21 cellular contexts compared by ENCODE assay signal in genomic region chr5:81235287-81236072, GRCh38. TPM values are rescaled to one million over a fixed set of nuclear protein-coding genes. Genes with fewer than 3 reads are reported as not detected.
DNase-seq lines count a peak whose midpoint lies in the region; ATAC-seq and TF ChIP-seq lines count a peak whose summit lies in the region.
"Had no signal": no experiment of that assay in that cellular context is flagged by ENCODE, and none has a peak within 500 bp of the region (broad histone marks: within the 10 kb centered on the region; RNA-seq: fewer than 3 reads in every experiment).

No MANE protein-coding gene starts in this region.

- H3K36me3 Mint-ChIP-seq in CD4-positive, alpha-beta memory T cell, result no peaks in the 10 kb centered on the region
- H3K36me3 Mint-ChIP-seq: natural killer cell had no signal

- H3K4me3 Mint-ChIP-seq in CD4-positive, alpha-beta memory T cell, result no peak overlapping the region
- H3K4me3 Mint-ChIP-seq: dendritic cell treated with granulocyte-macrophage colony-stimulating factor and Interleukin-4, amounts not matched to agents 40 ng/mL and 50 ng/mL, for 4 days; natural killer cell; T-cell had no signal

- H3K4me1 Mint-ChIP-seq in CD4-positive, alpha-beta memory T cell, result peaks cover 7 to 24% (median 19%) of the 10 kb centered on the region in 4 donors

- CTCF ChIA-PET in CD4-positive, alpha-beta memory T cell (lab: Charles Lee; ENCODE audit: partially characterized antibody), result no interaction called here

- H3K27ac ChIP-seq in CD4-positive, alpha-beta memory T cell (ENCODE audit: low read depth, low read length), result no peak overlapping the region
- H3K27ac ChIP-seq in ascending aorta, result peak overlapping the region; percentile 93 to 98
- peak overlapping the region; percentile 99 for H3K27ac ChIP-seq in skeletal muscle tissue (ENCODE audit: low read depth, low read length)
- H3K27ac ChIP-seq: Peyer's patch had no signal

- H3K27me3 ChIP-seq in CD4-positive, alpha-beta memory T cell (ENCODE audit: insufficient read depth, low read length), result no peaks in the 10 kb centered on the region
- no peaks in the 10 kb centered on the region for H3K27me3 ChIP-seq in ascending aorta
- no peaks in the 10 kb centered on the region for H3K27me3 ChIP-seq in skeletal muscle tissue (ENCODE audit: control insufficient read depth in 3 of 3, insufficient read depth in 3 of 3, low read length in 3 of 3)
- H3K27me3 ChIP-seq: Peyer's patch had no signal

- no peak for TF ChIP-seq CTCF in ascending aorta (IDR thresholded peaks at IDR 0.05)

- DNase-seq in CD4-positive, alpha-beta memory T cell, result no peak
- DNase-seq in ascending aorta (ENCODE audit: low spot score in 2 of 2) (peak in 1 of 2 donors; percentile 75), left cardiac atrium (peak; percentile 51), NCI-H226 (no peak)
- DNase-seq: activated CD4-positive, alpha-beta T cell treated with anti-CD3 and anti-CD28 coated beads for 4 hours; activated T-cell treated with anti-CD3 and anti-CD28 coated beads, Interleukin-2, amount 50 U/mL, for 1 hour; DMS 273 treated with DMSO at 0.1 percent for 48 hours; GOT3; KG1; natural killer cell; NCI-H1694; NCI-H526 treated with DMSO at 0.1 percent for 48 hours; Peyer's patch; stimulated activated CD4-positive, alpha-beta T cell treated with anti-CD3 and anti-CD28 coated beads, Interleukin-4, amount 100 ng/mL, for 4 hours; T-cell had no signal

- H3K4me1 ChIP-seq in CD4-positive, alpha-beta memory T cell (ENCODE audit: insufficient read depth, low read length), result peaks cover 15% of the 10 kb centered on the region
- H3K4me1 ChIP-seq in ascending aorta, result peaks cover 11 to 30% of the 10 kb centered on the region in 2 donors
- peaks cover 63 to 77% (median 71%) of the 10 kb centered on the region in 3 donors for H3K4me1 ChIP-seq in skeletal muscle tissue (ENCODE audit: control insufficient read depth in 3 of 3, insufficient read depth in 3 of 3, low read length in 3 of 3)
- H3K4me1 ChIP-seq: Peyer's patch had no signal

- no peaks in the 10 kb centered on the region for H3K27me3 Mint-ChIP-seq in CD4-positive, alpha-beta memory T cell
- H3K27me3 Mint-ChIP-seq: T-cell had no signal

- H3K27ac Mint-ChIP-seq in CD4-positive, alpha-beta memory T cell, result peak overlapping the region in 4 of 7 donors; percentile 12 to 50 (median 24)
- H3K27ac Mint-ChIP-seq: dendritic cell treated with granulocyte-macrophage colony-stimulating factor and Interleukin-4, amounts not matched to agents 40 ng/mL and 50 ng/mL, for 4 days; natural killer cell had no signal

- no peaks in the 10 kb centered on the region for H3K9me3 Mint-ChIP-seq in CD4-positive, alpha-beta memory T cell
- H3K9me3 Mint-ChIP-seq: dendritic cell treated with granulocyte-macrophage colony-stimulating factor and Interleukin-4, amounts not matched to agents 40 ng/mL and 50 ng/mL, for 4 days; natural killer cell had no signal

- POLR2A ChIA-PET in CD4-positive, alpha-beta memory T cell (lab: Charles Lee; ENCODE audit: partially characterized antibody), result no interaction called here

- no peaks in the 10 kb centered on the region for H3K36me3 ChIP-seq in CD4-positive, alpha-beta memory T cell (ENCODE audit: insufficient read depth, low read length)
- H3K36me3 ChIP-seq in ascending aorta (no peaks in the 10 kb centered on the region), skeletal muscle tissue (ENCODE audit: control insufficient read depth in 3 of 3, insufficient read depth in 3 of 3, low read length in 3 of 3) (peaks cover 0 to 25% (median 0%) of the 10 kb centered on the region in 3 donors)
- H3K36me3 ChIP-seq: Peyer's patch had no signal

- H3K4me3 ChIP-seq in CD4-positive, alpha-beta memory T cell (ENCODE audit: low read length in 2 of 2), result no peak overlapping the region
- H3K4me3 ChIP-seq in ascending aorta (peak overlapping the region in 1 of 2 donors; percentile 39), skeletal muscle tissue (ENCODE audit: low read length in 3 of 3) (peak overlapping the region; percentile 82 to 89 (median 88))
- H3K4me3 ChIP-seq: Peyer's patch had no signal

- H3K9ac ChIP-seq in skeletal muscle tissue (ENCODE audit: low read depth in 1 of 3, low read length in 3 of 3), result peak overlapping the region; percentile 85 to 98 (median 95)

- ATAC-seq in left cardiac atrium (peak; percentile 10 to 21), HG03342 (IDR thresholded peaks at IDR 0.05; ENCODE audit: unreplicated experiment) (no peak), HG03108 (IDR thresholded peaks at IDR 0.05; ENCODE audit: unreplicated experiment) (no peak), HG02642 (IDR thresholded peaks at IDR 0.05; ENCODE audit: poor library complexity, unreplicated experiment) (no peak)
- ATAC-seq: esophagus mucosa, natural killer cell had no signal

- intact Hi-C loops in CD4-positive, alpha-beta memory T cell (cut with micrococcal nuclease), result no loop called here
- intact Hi-C loops in ascending aorta (cut with DNase I) (loop anchor here (10.0 kb wide), 3 partner anchors 539 to 1721 kb away; partner anchors contain the start of genes ATG10 and HOMER1), left cardiac atrium (cut with DNase I) (no loop called here)

- no peaks in the 10 kb centered on the region for H3K9me3 ChIP-seq in CD4-positive, alpha-beta memory T cell (ENCODE audit: control insufficient read depth in 1 of 2, low read length in 2 of 2)
- H3K9me3 ChIP-seq in ascending aorta, result no peaks in the 10 kb centered on the region
- no peaks in the 10 kb centered on the region for H3K9me3 ChIP-seq in skeletal muscle tissue (ENCODE audit: control insufficient read depth in 3 of 3, low read length in 3 of 3)
- H3K9me3 ChIP-seq: Peyer's patch had no signal

RNA-seq across cellular contexts. Expression of gene CKMT2, which starts 2.4 kb away (rescaled TPM):
- total RNA-seq in CD4-positive, alpha-beta memory T cell, result not detected
- polyA plus RNA-seq in CD4-positive, alpha-beta memory T cell, result not detected
- total RNA-seq in ascending aorta, result 0.43 TPM
- 100 to 1,000 TPM; 742 to 839 TPM for total RNA-seq in left cardiac atrium
- 92.9 TPM for total RNA-seq in skeletal muscle tissue
- total RNA-seq: natural killer cell had no signal

Comparison
In these comparisons a context has a peak if more than half of its experiments do, and no peak if none do; other contexts are left out.
1. H3K4me3 ChIP-seq: peak in skeletal muscle tissue (3 of 3); none in CD4-positive, alpha-beta memory T cell (0 of 2).
2. ATAC-seq: peak in left cardiac atrium (2 of 2); none in HG03342 (single experiment), HG03108 (single experiment) and HG02642 (single experiment).
3. RNA of gene CKMT2, which starts 2.4 kb away (total RNA-seq): 742 to 839 TPM in left cardiac atrium and 92.9 TPM in skeletal muscle tissue (single experiment); 0.43 TPM in ascending aorta (single experiment) and not detected in CD4-positive, alpha-beta memory T cell; every median in the first group is over 10 times any median in the second.